In the genomic region with DNA sequence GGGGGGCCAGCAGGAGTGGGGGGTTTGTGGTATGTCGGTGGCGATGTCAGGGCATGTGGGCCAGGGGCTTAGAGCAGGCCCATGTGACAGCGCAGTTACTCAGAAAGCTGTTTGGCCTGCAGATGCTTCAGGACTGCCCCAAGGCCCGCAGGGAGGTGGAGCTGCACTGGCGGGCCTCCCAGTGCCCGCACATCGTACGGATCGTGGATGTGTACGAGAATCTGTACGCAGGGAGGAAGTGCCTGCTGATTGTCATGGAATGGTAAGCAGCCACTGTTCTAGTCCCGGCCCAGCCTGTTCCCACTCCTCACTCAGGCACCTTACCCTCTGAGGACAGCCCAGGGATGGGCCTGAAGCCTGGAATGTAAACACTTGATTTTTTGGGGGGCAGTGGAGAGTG, we compare ENCODE assay signal across 29 cellular contexts. TPM values are rescaled to one million over a fixed set of nuclear protein-coding genes. Genes with fewer than 3 reads are reported as not detected.
A peak's percentile ranks its signal among the peaks of the same experiment; 100 is the strongest.
DNase-seq lines count a peak whose midpoint lies in the region; ATAC-seq and TF ChIP-seq lines count a peak whose summit lies in the region.
"Had no signal": no experiment of that assay in that cellular context is flagged by ENCODE, and none has a peak within 500 bp of the region (broad histone marks: within the 10 kb centered on the region; RNA-seq: fewer than 3 reads in every experiment).

No MANE protein-coding gene starts in this region.

- H3K14ac ChIP-seq in neuronal stem cell (ENCODE audit: low read length), result no peak overlapping the region

- H3K27me3 Mint-ChIP-seq in CD4-positive, alpha-beta T cell, result no peaks in the 10 kb centered on the region
- no peaks in the 10 kb centered on the region for H3K27me3 Mint-ChIP-seq in dendritic cell treated with granulocyte-macrophage colony-stimulating factor and Interleukin-4, amounts not matched to agents 40 ng/mL and 50 ng/mL, for 4 days
- H3K27me3 Mint-ChIP-seq: naive B cell had no signal

- H3K79me1 ChIP-seq in neuronal stem cell (ENCODE audit: low read depth, low read length), result peaks cover 9% of the 10 kb centered on the region

- intact Hi-C loops in CD4-positive, alpha-beta T cell (cut with DNase I, micrococcal nuclease), result loop anchor here in 1 of 2 experiments (5.0 kb wide), 1 partner anchor 349 kb away; no protein-coding TSS in a partner anchor
- intact Hi-C loops in dendritic cell treated with granulocyte-macrophage colony-stimulating factor and Interleukin-4, amounts not matched to agents 40 ng/mL and 50 ng/mL, for 4 days (cut with micrococcal nuclease), result loop anchor here (5.0 kb wide), 1 partner anchor 254 kb away; no protein-coding TSS in a partner anchor

- CTCF ChIA-PET in CD4-positive, alpha-beta T cell (lab: Charles Lee), result no interaction called here

- H3K18ac ChIP-seq in neuronal stem cell (ENCODE audit: low read length), result no peak overlapping the region

- peaks cover 37% of the 10 kb centered on the region for H3K4me1 Mint-ChIP-seq in CD4-positive, alpha-beta T cell (ENCODE audit: low read depth)
- H3K4me1 Mint-ChIP-seq in dendritic cell treated with granulocyte-macrophage colony-stimulating factor and Interleukin-4, amounts not matched to agents 40 ng/mL and 50 ng/mL, for 4 days (ENCODE audit: low read depth), result peaks cover 70% of the 10 kb centered on the region

- H2BK120ac ChIP-seq in neuronal stem cell (ENCODE audit: low read depth, low read length), result no peak overlapping the region

- H3K27ac ChIP-seq in CD4-positive, alpha-beta T cell (ENCODE audit: low read depth, low read length), result no peak overlapping the region
- no peak overlapping the region for H3K27ac ChIP-seq in neuronal stem cell (replicated peaks; ENCODE audit: low read length)
- H3K27ac ChIP-seq: coronary artery, hepatocyte, pancreas, VCaP had no signal

- H3K9me3 Mint-ChIP-seq in CD4-positive, alpha-beta T cell, result no peaks in the 10 kb centered on the region
- no peaks in the 10 kb centered on the region for H3K9me3 Mint-ChIP-seq in dendritic cell treated with granulocyte-macrophage colony-stimulating factor and Interleukin-4, amounts not matched to agents 40 ng/mL and 50 ng/mL, for 4 days
- H3K9me3 Mint-ChIP-seq: naive B cell had no signal

- no peak overlapping the region for H3K4ac ChIP-seq in neuronal stem cell (ENCODE audit: low read length)

- no peak overlapping the region for H2AK5ac ChIP-seq in neuronal stem cell (ENCODE audit: low read depth, low read length)

- H3K27me3 ChIP-seq in CD4-positive, alpha-beta T cell (ENCODE audit: control insufficient read depth, insufficient read depth, low read length), result no peaks in the 10 kb centered on the region
- no peaks in the 10 kb centered on the region for H3K27me3 ChIP-seq in neuronal stem cell (ENCODE audit: control insufficient read depth in 3 of 3, insufficient read depth in 3 of 3, low read depth in 1 of 3, low read length in 3 of 3)
- H3K27me3 ChIP-seq: hepatocyte, pancreas had no signal

- no CpG with 5 or more reads among the region's 12 CpGs for WGBS in neuronal stem cell (ENCODE audit: extremely low coverage in 2 of 2, insufficient read length in 2 of 2, insufficient replicate concordance in 1 of 2), 2 donors

- H3K9me3 ChIP-seq in CD4-positive, alpha-beta T cell (ENCODE audit: control insufficient read depth, low read length), result no peaks in the 10 kb centered on the region
- no peaks in the 10 kb centered on the region for H3K9me3 ChIP-seq in neuronal stem cell (replicated peaks in 1 of 2; ENCODE audit: control insufficient read depth in 2 of 2, insufficient read depth in 1 of 2, low read depth in 1 of 2, low read length in 2 of 2)
- H3K9me3 ChIP-seq: pancreas, SK-N-SH had no signal

- H3K4me3 Mint-ChIP-seq in CD4-positive, alpha-beta T cell, result no peak overlapping the region
- H3K4me3 Mint-ChIP-seq in dendritic cell treated with granulocyte-macrophage colony-stimulating factor and Interleukin-4, amounts not matched to agents 40 ng/mL and 50 ng/mL, for 4 days, result no peak overlapping the region

- H3K4me2 ChIP-seq in neuronal stem cell (ENCODE audit: insufficient read depth, low read length, poor library complexity, severe bottlenecking), result no peak overlapping the region
- H3K4me2 ChIP-seq: hepatocyte, SK-N-SH had no signal

- peak overlapping the region; percentile 29 for H3K23ac ChIP-seq in neuronal stem cell (ENCODE audit: low read depth, low read length, poor library complexity)

- H3K4me3 ChIP-seq in neuronal stem cell (ENCODE audit: low read length in 2 of 2), result no peak overlapping the region
- H3K4me3 ChIP-seq: coronary artery, hepatocyte, pancreas had no signal

- H2BK15ac ChIP-seq in neuronal stem cell (ENCODE audit: low read length), result no peak overlapping the region

- H2BK5ac ChIP-seq in neuronal stem cell (ENCODE audit: low read length), result no peak overlapping the region

- H3K9ac ChIP-seq in neuronal stem cell (ENCODE audit: low read depth, low read length, poor library complexity), result no peak overlapping the region
- H3K9ac ChIP-seq: SK-N-SH had no signal

- peaks cover 30 to 47% of the 10 kb centered on the region in 2 donors for H3K36me3 ChIP-seq in neuronal stem cell (replicated peaks in 1 of 2; ENCODE audit: control insufficient read depth in 2 of 2, insufficient read depth in 2 of 2, low read length in 2 of 2)

- TF ChIP-seq CTCF in CD4-positive, alpha-beta T cell (IDR thresholded peaks at IDR 0.05), result no peak

- H3K27ac Mint-ChIP-seq in CD4-positive, alpha-beta T cell, result peak overlapping the region; percentile 42
- H3K27ac Mint-ChIP-seq in dendritic cell treated with granulocyte-macrophage colony-stimulating factor and Interleukin-4, amounts not matched to agents 40 ng/mL and 50 ng/mL, for 4 days, result peak overlapping the region; percentile 7

- H2AFZ ChIP-seq in neuronal stem cell (ENCODE audit: low read length), result no peak overlapping the region
- H2AFZ ChIP-seq: hepatocyte had no signal

- H3K36me3 Mint-ChIP-seq in CD4-positive, alpha-beta T cell (ENCODE audit: low read depth), result peaks cover 54% of the 10 kb centered on the region
- H3K36me3 Mint-ChIP-seq in dendritic cell treated with granulocyte-macrophage colony-stimulating factor and Interleukin-4, amounts not matched to agents 40 ng/mL and 50 ng/mL, for 4 days (ENCODE audit: low read depth), result peaks cover 54% of the 10 kb centered on the region

- H2BK12ac ChIP-seq in neuronal stem cell (ENCODE audit: low read length), result no peak overlapping the region

- DNase-seq in activated CD8-positive, alpha-beta memory T cell treated with anti-CD3 and anti-CD28 coated beads for 24 hours, result peak; percentile 44
- no peak for DNase-seq in activated CD8-positive, alpha-beta memory T cell treated with anti-CD3 and anti-CD28 coated beads, Interleukin-2, amount 50 U/mL, for 48 hours
- no peak for DNase-seq in CD4-positive, alpha-beta T cell
- DNase-seq in neuronal stem cell (ENCODE audit: low spot score), result no peak
- no peak for DNase-seq in cerebellum (ENCODE audit: low spot score)
- DNase-seq in hepatic stellate cell (ENCODE audit: low spot score), result no peak
- DNase-seq: 8988T; activated CD4-positive, alpha-beta T cell treated with anti-CD3 and anti-CD28 coated beads for 4 hours; activated naive CD4-positive, alpha-beta T cell treated with anti-CD3 and anti-CD28 coated beads, Interleukin-2, amount 50 U/mL, for 16 hours; amygdala; left colon; naive B cell; NCI-H1105; NCI-H187 treated with DMSO at 0.1 percent for 48 hours; NCI-H2171 treated with DMSO at 0.1 percent for 48 hours; pancreas; retina; SK-N-SH had no signal

- H4K8ac ChIP-seq in neuronal stem cell (ENCODE audit: low read depth, low read length), result no peak overlapping the region

- no peak for ATAC-seq in CD4-positive, alpha-beta T cell (ENCODE audit: poor library complexity)
- ATAC-seq in HG02884 (IDR thresholded peaks at IDR 0.05; ENCODE audit: unreplicated experiment), result no peak
- ATAC-seq: left colon, pancreas had no signal

- no peak overlapping the region for H4K91ac ChIP-seq in neuronal stem cell (ENCODE audit: low read depth, low read length, poor library complexity)

- POLR2A ChIA-PET in CD4-positive, alpha-beta T cell (lab: Charles Lee), result no interaction called here

- H3K4me1 ChIP-seq in neuronal stem cell (ENCODE audit: control insufficient read depth in 2 of 2, insufficient read depth in 1 of 2, low read depth in 1 of 2, low read length in 2 of 2), result peaks cover 0 to 6% of the 10 kb centered on the region in 2 donors

RNA-seq across cellular contexts. Expression of a gene that starts 42.0 kb away (rescaled TPM):
- not detected for total RNA-seq in CD4-positive, alpha-beta T cell
- polyA plus RNA-seq in neuronal stem cell (2013, experiment 1 of 2), result not detected
- not detected for polyA plus RNA-seq in neuronal stem cell (2013, experiment 2 of 2)
- total RNA-seq in cerebellum, result not detected
- total RNA-seq: H4; left colon; M059J; pancreas; T-helper 2 cell treated with Interferon-gamma antibody and Interleukin-4, amounts not matched to agents 100 ng/mL and 5 ng/mL, for 36 hours; temporal lobe; urinary bladder had no signal
- polyA plus RNA-seq: hepatocyte, pancreas, SK-N-SH, urinary bladder had no signal

RNA-seq across cellular contexts. Expression of a gene that starts 43.7 kb away (rescaled TPM):
- total RNA-seq in CD4-positive, alpha-beta T cell, result under 1 TPM; 0.27 to 0.87 TPM
- polyA plus RNA-seq in neuronal stem cell (2013, experiment 1 of 2), result not detected
- polyA plus RNA-seq in neuronal stem cell (2013, experiment 2 of 2), result not detected
- 0.18 TPM for total RNA-seq in cerebellum
- total RNA-seq: fibroblast of villous mesenchyme, H4, hepatocyte, M059J, temporal lobe had no signal
- polyA plus RNA-seq: SK-N-SH had no signal

RNA-seq across cellular contexts. Expression of a gene that starts 43.9 kb away (rescaled TPM):
- total RNA-seq in CD4-positive, alpha-beta T cell, result 100 to 1,000 TPM; 157 to 166 TPM
- polyA plus RNA-seq in neuronal stem cell (2013, experiment 1 of 2), result 54.3 TPM
- 54.2 TPM for polyA plus RNA-seq in neuronal stem cell (2013, experiment 2 of 2)
- 14.6 TPM for total RNA-seq in cerebellum

Comparison
In these comparisons a context has a peak if more than half of its experiments do, and no peak if none do; other contexts are left out.
1. RNA of a gene that starts 43.9 kb away (total RNA-seq): 157 to 166 TPM in CD4-positive, alpha-beta T cell; 14.6 TPM in cerebellum (single experiment); every median in the first group is over 10 times any median in the second.